Comparison of ENCODE assay signal across 23 cellular contexts in genomic region chr15:83720466-83720865, GRCh38.
"Had no signal": no experiment of that assay in that cellular context is flagged by ENCODE, and none has a peak within 500 bp of the region (broad histone marks: within the 10 kb centered on the region; RNA-seq: fewer than 3 reads in every experiment).

No MANE protein-coding gene starts in this region.

- H3K4me1 ChIP-seq: parathyroid adenoma, prostate gland, right lobe of liver, suprapubic skin, thyroid gland, vagina had no signal

- H3K9me3 ChIP-seq: prostate gland, right lobe of liver, suprapubic skin, thyroid gland, vagina had no signal

- DNase-seq: dorsolateral prefrontal cortex; effector CD4-positive, alpha-beta T cell; head of caudate nucleus; mesenchymal stem cell; midbrain; naive thymus-derived CD4-positive, alpha-beta T cell; retina; right lobe of liver; small intestine; stimulated activated CD4-positive, alpha-beta T cell treated with anti-CD3 and anti-CD28 coated beads, Interleukin-15, amount 100 ng/mL, for 24 hours; stimulated activated CD4-positive, alpha-beta T cell treated with anti-CD3 and anti-CD28 coated beads, Interleukin-2, amount 100 ng/mL, for 48 hours; stimulated activated CD8-positive, alpha-beta memory T cell treated with anti-CD3 and anti-CD28 coated beads, Interleukin-4, amount 100 ng/mL, for 48 hours; stimulated activated naive CD4-positive, alpha-beta T cell; stimulated activated naive CD8-positive, alpha-beta T cell treated with anti-CD3 and anti-CD28 coated beads, Interleukin-15, amount 100 ng/mL, for 72 hours; thyroid gland; trophoblast cell had no signal

- H3K27me3 ChIP-seq: dorsolateral prefrontal cortex, neural progenitor cell, right lobe of liver, suprapubic skin, thyroid gland, vagina had no signal

- H3K36me3 ChIP-seq: neural progenitor cell, prostate gland, right lobe of liver, suprapubic skin, thyroid gland, vagina had no signal

- H3K27ac ChIP-seq: dorsolateral prefrontal cortex, neural progenitor cell, parathyroid adenoma, prostate gland, right lobe of liver, suprapubic skin, thyroid gland, vagina had no signal

- H3K4me3 ChIP-seq: dorsolateral prefrontal cortex, lung, neural progenitor cell, prostate gland, right lobe of liver, suprapubic skin, thyroid gland, vagina had no signal

- ATAC-seq: left lobe of liver; naive thymus-derived CD4-positive, alpha-beta T cell; right lobe of liver; stimulated activated naive CD8-positive, alpha-beta T cell treated with anti-CD3 and anti-CD28 coated beads, Interleukin-15, amount 100 ng/mL, for 72 hours had no signal
